ENCODE assay signal across 14 cellular contexts in genomic region chr4:123554263-123554662, GRCh38.
DNase-seq lines count a peak whose midpoint lies in the region; ATAC-seq and TF ChIP-seq lines count a peak whose summit lies in the region.
"Had no signal": no experiment of that assay in that cellular context is flagged by ENCODE, and none has a peak within 500 bp of the region (broad histone marks: within the 10 kb centered on the region; RNA-seq: fewer than 3 reads in every experiment).

No MANE protein-coding gene starts in this region.

- H3K36me3 ChIP-seq in mucosa of stomach (ENCODE audit: control insufficient read depth, insufficient read depth, low read length) (no peaks in the 10 kb centered on the region), transverse colon (no peaks in the 10 kb centered on the region)

- no peak for TF ChIP-seq EP300 in transverse colon (IDR thresholded peaks at IDR 0.05; ENCODE audit: low read depth)

- TF ChIP-seq POLR2A in transverse colon (IDR thresholded peaks at IDR 0.05): no peak

- no peak for TF ChIP-seq CTCF in transverse colon (IDR thresholded peaks at IDR 0.05)

- peaks cover 48% of the 10 kb centered on the region for H3K4me1 ChIP-seq in mucosa of stomach (ENCODE audit: control insufficient read depth, insufficient read depth, low read length)
- H3K4me1 ChIP-seq in transverse colon: peaks cover 18 to 43% (median 29%) of the 10 kb centered on the region in 4 donors

- DNase-seq in OCI-M1 (lab: John Stamatoyannopoulos, UW) (peak; percentile 27), cerebellar cortex (ENCODE audit: low spot score) (peak; percentile 56), transverse colon (no peak), mesenteric fat pad (ENCODE audit: low spot score) (no peak)
- DNase-seq: activated naive CD8-positive, alpha-beta T cell treated with anti-CD3 and anti-CD28 coated beads for 36 hours; DMS153; effector memory CD8-positive, alpha-beta T cell; HFFc6; IMR-90; naive thymus-derived CD8-positive, alpha-beta T cell; SK-N-SH had no signal

- ATAC-seq in HG02970 (IDR thresholded peaks at IDR 0.05; ENCODE audit: low FRiP score, unreplicated experiment) (no peak), GM21529 (IDR thresholded peaks at IDR 0.05; ENCODE audit: unreplicated experiment) (no peak)
- ATAC-seq: effector memory CD8-positive, alpha-beta T cell; naive thymus-derived CD8-positive, alpha-beta T cell had no signal

- peak overlapping the region; percentile 85 to 89 (median 88) for H3K27ac ChIP-seq in transverse colon

- H3K9me3 ChIP-seq in mucosa of stomach (ENCODE audit: control insufficient read depth, low read length) (no peaks in the 10 kb centered on the region), transverse colon (no peaks in the 10 kb centered on the region)
- H3K9me3 ChIP-seq: SK-N-SH had no signal

- in situ Hi-C loops in transverse colon (cut with MboI; ENCODE audit: low pct_ligation_motif_present in 1 of 4, low pct_unique_long_range_greater_than_20kb in 1 of 4, low sequenced_read_pairs in 3 of 4): loop anchor here in 1 of 4 donors (25.0 kb wide), 1 partner anchor 108 kb away; no protein-coding TSS in a partner anchor

- WGBS in transverse colon (ENCODE audit: low coverage in 1 of 2), 2 donors: 85 to 86% methylated on average over 1 of the region's 1 CpG

- H3K9ac ChIP-seq in mucosa of stomach (ENCODE audit: low read length): peak overlapping the region; percentile 53
- H3K9ac ChIP-seq: SK-N-SH had no signal

- intact Hi-C loops in transverse colon (cut with DNase I; ENCODE audit: low total_unique reads): no loop called here

- no peak overlapping the region for H3K4me3 ChIP-seq in mucosa of stomach (ENCODE audit: low read length)
- H3K4me3 ChIP-seq in transverse colon: no peak overlapping the region

- H3K27me3 ChIP-seq in mucosa of stomach (ENCODE audit: control insufficient read depth, insufficient read depth, low read length) (no peaks in the 10 kb centered on the region), transverse colon (no peaks in the 10 kb centered on the region)

Comparison
In these comparisons a context has a peak if more than half of its experiments do, and no peak if none do; other contexts are left out.
1. DNase-seq: peak in OCI-M1 (single experiment) and cerebellar cortex (single experiment); none in transverse colon (single experiment) and mesenteric fat pad (single experiment).